Comparison of ENCODE assay signal across 17 cellular contexts in the genomic region with DNA sequence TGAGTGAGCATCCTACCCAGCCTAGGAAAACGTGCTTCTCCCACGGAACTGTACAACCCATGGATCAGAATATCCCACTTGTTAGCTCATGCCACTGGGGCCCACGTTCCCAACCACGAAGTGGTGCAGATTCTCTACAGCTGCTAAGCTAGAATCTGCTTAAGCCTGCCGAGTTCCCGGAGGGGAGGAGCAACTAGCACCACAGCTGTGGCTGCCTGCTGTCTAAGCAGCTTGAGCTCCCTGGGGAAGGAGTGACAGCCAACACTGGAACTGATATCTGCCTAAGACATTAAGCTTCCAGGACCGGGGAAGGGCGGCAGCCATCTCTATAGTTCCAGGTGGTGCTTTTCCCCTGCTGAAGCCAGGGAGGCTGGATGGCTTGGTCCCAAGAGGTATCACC.
"Had no signal": no experiment of that assay in that cellular context is flagged by ENCODE, and none has a peak within 500 bp of the region (broad histone marks: within the 10 kb centered on the region; RNA-seq: fewer than 3 reads in every experiment).

No MANE protein-coding gene starts in this region.

- H3K4me1 Mint-ChIP-seq: activated CD4-positive, alpha-beta T cell treated with anti-CD3 and anti-CD28 coated beads for 36 hours; WTC11 had no signal

- H3K4me1 ChIP-seq: gastrocnemius medialis, heart left ventricle, thyroid gland had no signal

- H3K27ac Mint-ChIP-seq: activated CD4-positive, alpha-beta T cell treated with anti-CD3 and anti-CD28 coated beads for 36 hours; activated naive CD8-positive, alpha-beta T cell; activated T-helper 1 cell treated with anti-CD3 and anti-CD28 coated beads, Interleukin-12 subunit alpha, Interleukin-12 subunit beta, Interleukin-2, Interleukin-4 antibody, amounts not matched to agents 30 ng/mL and 10 ng/mL and 1 ng/mL, durations not matched to agents 14 hours and 24 hours and 36 hours; progenitor cell of endocrine pancreas; WTC11 had no signal

- ATAC-seq: activated CD4-positive, alpha-beta T cell treated with anti-CD3 and anti-CD28 coated beads for 36 hours; esophagus mucosa; gastrocnemius medialis; heart left ventricle; left ventricle myocardium superior; WTC11 had no signal

- H3K27me3 ChIP-seq: gastrocnemius medialis, thyroid gland had no signal

- H3K27me3 Mint-ChIP-seq: activated CD4-positive, alpha-beta T cell treated with anti-CD3 and anti-CD28 coated beads for 36 hours; activated naive CD8-positive, alpha-beta T cell; progenitor cell of endocrine pancreas had no signal

- H3K36me3 Mint-ChIP-seq: activated naive CD8-positive, alpha-beta T cell; WTC11 had no signal

- H3K9me3 ChIP-seq: gastrocnemius medialis, thyroid gland had no signal

- H3K4me3 ChIP-seq: gastrocnemius medialis, heart left ventricle, thyroid gland had no signal

- H3K36me3 ChIP-seq: gastrocnemius medialis, heart left ventricle, thyroid gland had no signal

- H3K4me3 Mint-ChIP-seq: activated CD4-positive, alpha-beta T cell treated with anti-CD3 and anti-CD28 coated beads for 36 hours; activated naive CD8-positive, alpha-beta T cell; activated T-helper 1 cell treated with anti-CD3 and anti-CD28 coated beads, Interleukin-12 subunit alpha, Interleukin-12 subunit beta, Interleukin-2, Interleukin-4 antibody, amounts not matched to agents 30 ng/mL and 10 ng/mL and 1 ng/mL, durations not matched to agents 14 hours and 24 hours and 36 hours; WTC11 had no signal

- H3K27ac ChIP-seq: gastrocnemius medialis, heart left ventricle, thyroid gland had no signal

- DNase-seq: activated CD4-positive, alpha-beta T cell treated with anti-CD3 and anti-CD28 coated beads for 36 hours; activated CD4-positive, alpha-beta T cell treated with anti-CD3 and anti-CD28 coated beads, Interleukin-2, amount 50 U/mL, for 48 hours; cerebellar nuclear complex; cortex of kidney; effector CD4-positive, alpha-beta T cell; gastrocnemius medialis; heart left ventricle; kidney glomerular epithelial cell; left ventricle myocardium superior; stimulated activated CD4-positive, alpha-beta T cell treated with anti-CD3 and anti-CD28 coated beads, Interleukin-2, amount 100 ng/mL, for 24 hours; stimulated activated naive CD4-positive, alpha-beta T cell treated with Interleukin-2 at 50 U/mL for 16 hours; thyroid gland had no signal

- H3K9me3 Mint-ChIP-seq: WTC11 had no signal
